ENCODE assay signal across 15 cellular contexts in genomic region chr12:116171549-116171948, GRCh38.
A peak's percentile ranks its signal among the peaks of the same experiment; 100 is the strongest.
DNase-seq lines count a peak whose midpoint lies in the region; ATAC-seq, FAIRE-seq and TF ChIP-seq lines count a peak whose summit lies in the region.
"Had no signal": no experiment of that assay in that cellular context is flagged by ENCODE, and none has a peak within 500 bp of the region (broad histone marks: within the 10 kb centered on the region; RNA-seq: fewer than 3 reads in every experiment).

No MANE protein-coding gene starts in this region.

- POLR2A ChIA-PET in PC-3 (lab: Charles Lee; ENCODE audit: unreplicated experiment) = no interaction called here

- no peak overlapping the region for H3K4me3 ChIP-seq in PC-3 (ENCODE audit: low read length)
- H3K4me3 ChIP-seq in bronchial epithelial cell (ENCODE audit: low read depth, low read length) = no peak overlapping the region
- H3K4me3 ChIP-seq in tibial artery = no peak overlapping the region
- H3K4me3 ChIP-seq in spleen = peak overlapping the region in 1 of 8 donors; percentile 48
- H3K4me3 ChIP-seq: stomach had no signal

- DNase-seq in T-helper 2 cell treated with Interferon-gamma antibody and Interleukin-4, amounts not matched to agents 5 μg/mL and 100 μg/mL, for 36 hours (ENCODE audit: low spot score) = no peak
- DNase-seq in T-helper 2 cell (no peak), PC-3 (peak; percentile 58), bronchial epithelial cell (ENCODE audit: low read depth) (peak; percentile 31), nephron progenitor cell (no peak), GOT3 (lab: John Stamatoyannopoulos, UW) (no peak), tibial artery (no peak), spleen (no peak)
- DNase-seq: 8988T, DMS53, NCI-H1092, NCI-H526 treated with DMSO at 0.1 percent for 48 hours, nucleus accumbens, stomach had no signal

- no peaks in the 10 kb centered on the region for H3K9me2 ChIP-seq in PC-3 (replicated peaks; ENCODE audit: low read length)

- H3K9me3 Mint-ChIP-seq in T-helper 2 cell treated with Interferon-gamma antibody and Interleukin-4, amounts not matched to agents 5 μg/mL and 100 μg/mL, for 36 hours = no peaks in the 10 kb centered on the region
- H3K9me3 Mint-ChIP-seq in nephron progenitor cell = no peaks in the 10 kb centered on the region
- H3K9me3 Mint-ChIP-seq: brain had no signal

- H3K9ac ChIP-seq in PC-3 (ENCODE audit: low read length) = no peak overlapping the region

- H3K9me3 ChIP-seq in PC-3 (ENCODE audit: low read length) (no peaks in the 10 kb centered on the region), tibial artery (no peaks in the 10 kb centered on the region), spleen (no peaks in the 10 kb centered on the region)
- H3K9me3 ChIP-seq: stomach had no signal

- H3K4me1 ChIP-seq in PC-3 (ENCODE audit: insufficient read depth, low read length) (peaks cover 37% of the 10 kb centered on the region), tibial artery (peaks cover 0 to 61% (median 26%) of the 10 kb centered on the region in 4 donors), spleen (peaks cover 9 to 98% (median 36%) of the 10 kb centered on the region in 6 donors)

- TF ChIP-seq CTCF in PC-3 (conservative IDR thresholded peaks at IDR 0.05; ENCODE audit: low read depth, low read length) = no peak
- TF ChIP-seq CTCF in bronchial epithelial cell (IDR thresholded peaks at IDR 0.05; ENCODE audit: insufficient read depth, low read length, severe bottlenecking) = no peak
- TF ChIP-seq CTCF in nephron progenitor cell (IDR thresholded peaks at IDR 0.05) = no peak
- no peak for TF ChIP-seq CTCF in tibial artery (IDR thresholded peaks at IDR 0.05)
- no peak for TF ChIP-seq CTCF in spleen (IDR thresholded peaks at IDR 0.05 in 8 of 11, conservative IDR thresholded peaks at IDR 0.05 in 3 of 11)

- 79 to 89% (median 84%) methylated on average over 3 of the region's 3 CpGs for WGBS in spleen, 5 donors

- H3K79me2 ChIP-seq in PC-3 (ENCODE audit: low read length) = peaks cover 99% of the 10 kb centered on the region

- BruUV-seq in PC-3 (replicated peaks; lab: Mats Ljungman, UMichigan) = no TSS peak

- peak overlapping the region; percentile 38 for H3K4me2 ChIP-seq in PC-3 (ENCODE audit: low read length)

- CTCF ChIA-PET in PC-3 (lab: Charles Lee) = no interaction called here

- peaks cover 10% of the 10 kb centered on the region for H3K36me3 Mint-ChIP-seq in T-helper 2 cell treated with Interferon-gamma antibody and Interleukin-4, amounts not matched to agents 5 μg/mL and 100 μg/mL, for 36 hours (ENCODE audit: low read depth)
- no peaks in the 10 kb centered on the region for H3K36me3 Mint-ChIP-seq in nephron progenitor cell (ENCODE audit: low read depth)
- H3K36me3 Mint-ChIP-seq: brain had no signal

- no peaks in the 10 kb centered on the region for H3K27me3 ChIP-seq in PC-3 (ENCODE audit: low read length)
- no peaks in the 10 kb centered on the region for H3K27me3 ChIP-seq in bronchial epithelial cell (ENCODE audit: control insufficient read depth, insufficient read depth, low read length)
- H3K27me3 ChIP-seq in tibial artery = no peaks in the 10 kb centered on the region
- H3K27me3 ChIP-seq in spleen (replicated peaks in 1 of 7) = no peaks in the 10 kb centered on the region
- H3K27me3 ChIP-seq: stomach had no signal

- no peak for TF ChIP-seq POLR2A in spleen (IDR thresholded peaks at IDR 0.05)

- H3K4me3 Mint-ChIP-seq in T-helper 2 cell treated with Interferon-gamma antibody and Interleukin-4, amounts not matched to agents 5 μg/mL and 100 μg/mL, for 36 hours = peak overlapping the region; percentile 75
- no peak overlapping the region for H3K4me3 Mint-ChIP-seq in nephron progenitor cell
- H3K4me3 Mint-ChIP-seq: brain had no signal

- H3K27ac ChIP-seq in PC-3 (ENCODE audit: low read length) (peak overlapping the region; percentile 10; the same call in 1 of the 2 replicates), tibial artery (no peak overlapping the region), spleen (no peak overlapping the region)
- H3K27ac ChIP-seq: stomach had no signal

- no peaks in the 10 kb centered on the region for H3F3A ChIP-seq in PC-3 (ENCODE audit: low read length, unreplicated experiment)

- H4K20me1 ChIP-seq in PC-3 (ENCODE audit: low read length) = peaks cover 59% of the 10 kb centered on the region

- H3K27ac Mint-ChIP-seq in T-helper 2 cell treated with Interferon-gamma antibody and Interleukin-4, amounts not matched to agents 5 μg/mL and 100 μg/mL, for 36 hours = peak overlapping the region; percentile 87
- peak overlapping the region; percentile 9 for H3K27ac Mint-ChIP-seq in nephron progenitor cell
- H3K27ac Mint-ChIP-seq: brain had no signal

- peaks cover 49% of the 10 kb centered on the region for H3K4me1 Mint-ChIP-seq in T-helper 2 cell treated with Interferon-gamma antibody and Interleukin-4, amounts not matched to agents 5 μg/mL and 100 μg/mL, for 36 hours (ENCODE audit: low read depth)
- peaks cover 34% of the 10 kb centered on the region for H3K4me1 Mint-ChIP-seq in nephron progenitor cell

- ATAC-seq in PC-3 = peak; percentile 79

- intact Hi-C loops in PC-3 (cut with micrococcal nuclease) = no loop called here
- intact Hi-C loops in tibial artery (cut with DNase I; ENCODE audit: low total_unique reads) = no loop called here
- intact Hi-C loops in spleen (cut with DNase I; ENCODE audit: low total_unique reads) = no loop called here

- H3K36me3 ChIP-seq in PC-3 (ENCODE audit: low read depth, low read length) = no peaks in the 10 kb centered on the region
- H3K36me3 ChIP-seq in bronchial epithelial cell (ENCODE audit: control insufficient read depth, insufficient read depth, low read length) = no peaks in the 10 kb centered on the region
- H3K36me3 ChIP-seq in tibial artery = no peaks in the 10 kb centered on the region
- H3K36me3 ChIP-seq in spleen = no peaks in the 10 kb centered on the region
- H3K36me3 ChIP-seq: stomach had no signal

- no peaks in the 10 kb centered on the region for H3K27me3 Mint-ChIP-seq in T-helper 2 cell treated with Interferon-gamma antibody and Interleukin-4, amounts not matched to agents 5 μg/mL and 100 μg/mL, for 36 hours (ENCODE audit: low read depth)
- H3K27me3 Mint-ChIP-seq in nephron progenitor cell (ENCODE audit: low read depth, poor library complexity) = no peaks in the 10 kb centered on the region
- H3K27me3 Mint-ChIP-seq: brain had no signal

- H2AFZ ChIP-seq in PC-3 (ENCODE audit: low read length) = no peak overlapping the region

- no peak for FAIRE-seq in bronchial epithelial cell (lab: Jason Lieb, UNC)

Comparison
In these comparisons a context has a peak if more than half of its experiments do, and no peak if none do; other contexts are left out.
1. DNase-seq: peak in PC-3 (single experiment) and bronchial epithelial cell (single experiment); none in T-helper 2 cell treated with Interferon-gamma antibody and Interleukin-4, amounts not matched to agents 5 μg/mL and 100 μg/mL, for 36 hours (single experiment), T-helper 2 cell (0 of 5), nephron progenitor cell (single experiment), GOT3 (single experiment), tibial artery (0 of 2) and spleen (single experiment).